Comparison of ENCODE assay signal across 33 cellular contexts in the genomic region with DNA sequence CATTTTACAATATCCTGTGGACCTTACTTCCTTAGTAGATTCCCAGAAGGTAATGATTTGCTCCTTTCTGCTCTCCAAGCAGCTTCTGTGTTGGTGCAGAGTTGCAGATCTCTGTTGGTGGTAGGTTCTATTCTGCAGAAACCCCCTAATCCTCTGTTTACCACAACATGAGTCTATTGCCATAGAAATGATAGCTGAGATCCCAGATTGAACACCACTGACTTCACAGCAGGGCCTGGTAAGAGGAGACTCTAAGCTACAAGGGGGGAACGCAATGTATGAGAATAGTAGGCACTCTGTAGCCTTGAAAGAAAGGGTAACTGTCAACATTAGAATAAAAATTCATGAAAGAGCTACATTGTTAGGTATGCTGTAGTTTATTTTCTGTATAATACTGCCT. TPM values are rescaled to one million over a fixed set of nuclear protein-coding genes. Genes with fewer than 3 reads are reported as not detected.
DNase-seq lines count a peak whose midpoint lies in the region; ATAC-seq lines count a peak whose summit lies in the region.
"Had no signal": no experiment of that assay in that cellular context is flagged by ENCODE, and none has a peak within 500 bp of the region (broad histone marks: within the 10 kb centered on the region; RNA-seq: fewer than 3 reads in every experiment).

No MANE protein-coding gene starts in this region.

- no peak overlapping the region for H3K4me3 Mint-ChIP-seq in activated T-helper 17 cell treated with anti-CD3 and anti-CD28 coated beads, Interleukin-2, amount 50 U/mL, for 72 hours
- H3K4me3 Mint-ChIP-seq: activated CD8-positive, alpha-beta T cell treated with anti-CD3 and anti-CD28 coated beads, Interleukin-2, amount 10 ng/mL, durations not matched to agents 7 days and 5 days; activated naive CD8-positive, alpha-beta T cell treated with anti-CD3 and anti-CD28 coated beads, Interleukin-2, amount 10 ng/mL, durations not matched to agents 7 days and 5 days; CD4-positive, CD25-positive, alpha-beta regulatory T cell had no signal

- H3K27me3 ChIP-seq in ectodermal cell (ENCODE audit: control insufficient read depth, insufficient read depth, low read length, poor library complexity, severe bottlenecking) = no peaks in the 10 kb centered on the region
- H3K27me3 ChIP-seq: neutrophil, vagina had no signal

- H3K27me3 Mint-ChIP-seq in activated T-helper 17 cell treated with anti-CD3 and anti-CD28 coated beads, Interleukin-2, amount 50 U/mL, for 72 hours = no peaks in the 10 kb centered on the region
- H3K27me3 Mint-ChIP-seq: activated naive CD8-positive, alpha-beta T cell treated with anti-CD3 and anti-CD28 coated beads, Interleukin-2, amount 10 ng/mL, durations not matched to agents 7 days and 5 days; CD4-positive, CD25-positive, alpha-beta regulatory T cell had no signal

- H3K36me3 ChIP-seq in ectodermal cell (ENCODE audit: control insufficient read depth, insufficient read depth, low read length) = no peaks in the 10 kb centered on the region
- H3K36me3 ChIP-seq: neutrophil, thoracic aorta, vagina had no signal

- DNase-seq in ELF-1 (ENCODE audit: low read depth, low spot score) = peak; percentile 9
- peak; percentile 12 for DNase-seq in NCI-H82 treated with DMSO at 0.1 percent for 48 hours (lab: John Stamatoyannopoulos, UW; ENCODE audit: unreplicated experiment)
- DNase-seq in myocyte (ENCODE audit: low read depth) = peak; percentile 36
- DNase-seq in glomerular visceral epithelial cell (ENCODE audit: extremely low spot score) = no peak
- DNase-seq: activated CD8-positive, alpha-beta T cell treated with anti-CD3 and anti-CD28 coated beads, Interleukin-2, amount 10 ng/mL, durations not matched to agents 7 days and 5 days; activated gamma-delta T cell; activated naive CD8-positive, alpha-beta T cell treated with anti-CD3 and anti-CD28 coated beads, Interleukin-2, amount 10 ng/mL, durations not matched to agents 7 days and 5 days; activated T-cell treated with anti-CD3 and anti-CD28 coated beads for 4 hours; CD4-positive, CD25-positive, alpha-beta regulatory T cell; EL; Karpas-422; kidney glomerular epithelial cell; NCI-H1417 treated with DMSO at 0.1 percent for 48 hours; NCI-H2081 treated with DMSO at 0.1 percent for 48 hours; NK-92 treated with Interleukin-12 subunit alpha and Interleukin-12 subunit beta, amount 100 ng/mL, for 24 hours; PC-9; psoas muscle; stimulated activated naive CD8-positive, alpha-beta T cell treated with anti-CD3 and anti-CD28 coated beads, Interleukin-15, Interleukin-2, amounts not matched to agents 100 U/mL and 50 U/mL, for 24 hours; T-helper 2 cell had no signal

- H3K9me3 ChIP-seq in ectodermal cell (ENCODE audit: control insufficient read depth, low read length) = no peaks in the 10 kb centered on the region
- H3K9me3 ChIP-seq: neutrophil, psoas muscle, thoracic aorta, vagina had no signal

- H3K27ac Mint-ChIP-seq in activated T-helper 17 cell treated with anti-CD3 and anti-CD28 coated beads, Interleukin-2, amount 50 U/mL, for 72 hours = no peak overlapping the region
- H3K27ac Mint-ChIP-seq: activated CD8-positive, alpha-beta T cell treated with anti-CD3 and anti-CD28 coated beads, Interleukin-2, amount 10 ng/mL, durations not matched to agents 7 days and 5 days; activated naive CD8-positive, alpha-beta T cell treated with anti-CD3 and anti-CD28 coated beads, Interleukin-2, amount 10 ng/mL, durations not matched to agents 7 days and 5 days; CD4-positive, CD25-positive, alpha-beta regulatory T cell had no signal

- peaks cover 7% of the 10 kb centered on the region for H3K4me1 ChIP-seq in ectodermal cell (ENCODE audit: control insufficient read depth, insufficient read depth, low read length)
- H3K4me1 ChIP-seq: psoas muscle, vagina had no signal

- 0 to 7% methylated on average over 1 of the region's 1 CpG for WGBS in ectodermal cell, 2 experiments

- H3K36me3 Mint-ChIP-seq in activated T-helper 17 cell treated with anti-CD3 and anti-CD28 coated beads, Interleukin-2, amount 50 U/mL, for 72 hours (ENCODE audit: low read depth) = no peaks in the 10 kb centered on the region
- H3K36me3 Mint-ChIP-seq: activated naive CD8-positive, alpha-beta T cell treated with anti-CD3 and anti-CD28 coated beads, Interleukin-2, amount 10 ng/mL, durations not matched to agents 7 days and 5 days; CD4-positive, CD25-positive, alpha-beta regulatory T cell had no signal

- peak overlapping the region; percentile 37 for H3K27ac ChIP-seq in ectodermal cell (ENCODE audit: insufficient read depth, low read depth, low read length, poor library complexity, severe bottlenecking)
- H3K27ac ChIP-seq: neutrophil, PC-9, psoas muscle, thoracic aorta, vagina had no signal

- ATAC-seq in GM19023 (IDR thresholded peaks at IDR 0.05; ENCODE audit: unreplicated experiment) = no peak
- ATAC-seq in GM19395 (IDR thresholded peaks at IDR 0.05; ENCODE audit: unreplicated experiment) = no peak
- ATAC-seq in activated T-helper 17 cell treated with anti-CD3 and anti-CD28 coated beads, Interleukin-2, amount 50 U/mL, for 72 hours (replicated peaks) = no peak
- ATAC-seq: activated CD8-positive, alpha-beta T cell treated with anti-CD3 and anti-CD28 coated beads, Interleukin-2, amount 10 ng/mL, durations not matched to agents 7 days and 5 days; psoas muscle; Right ventricle myocardium inferior; stimulated activated naive CD8-positive, alpha-beta T cell treated with anti-CD3 and anti-CD28 coated beads, Interleukin-15, Interleukin-2, amounts not matched to agents 100 U/mL and 50 U/mL, for 24 hours had no signal

- H3K9me3 Mint-ChIP-seq in activated T-helper 17 cell treated with anti-CD3 and anti-CD28 coated beads, Interleukin-2, amount 50 U/mL, for 72 hours = peaks cover 3% of the 10 kb centered on the region
- H3K9me3 Mint-ChIP-seq: activated naive CD8-positive, alpha-beta T cell treated with anti-CD3 and anti-CD28 coated beads, Interleukin-2, amount 10 ng/mL, durations not matched to agents 7 days and 5 days had no signal

- H3K4me3 ChIP-seq in ectodermal cell (ENCODE audit: insufficient read depth, low read depth, low read length) = no peak overlapping the region
- H3K4me3 ChIP-seq: PC-9, psoas muscle, thoracic aorta, vagina had no signal

- H3K4me1 Mint-ChIP-seq in activated T-helper 17 cell treated with anti-CD3 and anti-CD28 coated beads, Interleukin-2, amount 50 U/mL, for 72 hours = no peaks in the 10 kb centered on the region
- H3K4me1 Mint-ChIP-seq: activated naive CD8-positive, alpha-beta T cell treated with anti-CD3 and anti-CD28 coated beads, Interleukin-2, amount 10 ng/mL, durations not matched to agents 7 days and 5 days; CD4-positive, CD25-positive, alpha-beta regulatory T cell had no signal

RNA-seq across cellular contexts. Expression of gene MUSK, which starts 59.5 kb away (rescaled TPM):
- not detected for polyA plus RNA-seq in ectodermal cell (2013, experiment 1 of 4)
- polyA plus RNA-seq in ectodermal cell (2013, experiment 2 of 4) = 0.05 TPM
- polyA plus RNA-seq in ectodermal cell (2013, experiment 3 of 4) = not detected
- polyA plus RNA-seq in ectodermal cell (2013, experiment 4 of 4) = not detected
- 124 and 139 TPM in 2 replicates for total RNA-seq in myocyte
- polyA plus RNA-seq in myocyte (2012) = 13.5 TPM
- not detected for total RNA-seq in activated T-helper 17 cell treated with anti-CD3 and anti-CD28 coated beads, Interleukin-2, amount 50 U/mL, for 72 hours
- total RNA-seq: A172; activated CD8-positive, alpha-beta T cell treated with anti-CD3 and anti-CD28 coated beads, Interleukin-2, amount 10 ng/mL, durations not matched to agents 7 days and 5 days; activated naive CD8-positive, alpha-beta T cell treated with anti-CD3 and anti-CD28 coated beads, Interleukin-2, amount 10 ng/mL, durations not matched to agents 7 days and 5 days; astrocyte; CD4-positive, CD25-positive, alpha-beta regulatory T cell; dermis microvascular lymphatic vessel endothelial cell; endothelial cell of umbilical vein; lung microvascular endothelial cell; NCI-H460; PC-9; vagina had no signal
- polyA plus RNA-seq: CD4-positive, CD25-positive, alpha-beta regulatory T cell had no signal

Comparison
In these comparisons a context has a peak if more than half of its experiments do, and no peak if none do; other contexts are left out.
1. RNA of gene MUSK, which starts 59.5 kb away (total RNA-seq): 124 to 139 TPM in myocyte; not detected in activated T-helper 17 cell treated with anti-CD3 and anti-CD28 coated beads, Interleukin-2, amount 50 U/mL, for 72 hours; every median in the first group is over 100 times any median in the second.